In genomic region chr16:11407047-11407982, GRCh38 we compare ENCODE assay signal across 9 cellular contexts.
DNase-seq lines count a peak whose midpoint lies in the region; ATAC-seq and TF ChIP-seq lines count a peak whose summit lies in the region.
"Had no signal": no experiment of that assay in that cellular context is flagged by ENCODE, and none has a peak within 500 bp of the region (broad histone marks: within the 10 kb centered on the region; RNA-seq: fewer than 3 reads in every experiment).

No MANE protein-coding gene starts in this region.

- intact Hi-C loops in activated CD8-positive, alpha-beta T cell treated with anti-CD3 and anti-CD28 coated beads for 36 hours (cut with micrococcal nuclease), result loop anchor here (5.0 to 10.0 kb wide), 3 partner anchors 117 to 410 kb away; a partner anchor contains a TSS

- no peaks in the 10 kb centered on the region for H3K27me3 Mint-ChIP-seq in activated CD8-positive, alpha-beta T cell treated with anti-CD3 and anti-CD28 coated beads for 36 hours
- no peaks in the 10 kb centered on the region for H3K27me3 Mint-ChIP-seq in endodermal cell (ENCODE audit: insufficient read depth)
- H3K27me3 Mint-ChIP-seq: stimulated activated naive CD8-positive, alpha-beta T cell treated with anti-CD3 and anti-CD28 coated beads, Interleukin-15, Interleukin-2, amounts not matched to agents 100 ng/mL and 50 ng/mL, for 24 hours had no signal

- H3K9me2 ChIP-seq in GM23248 (ENCODE audit: insufficient read depth), result no peaks in the 10 kb centered on the region

- H3K27me3 ChIP-seq in GM23248 (replicated peaks; ENCODE audit: insufficient read depth) (no peaks in the 10 kb centered on the region), endodermal cell (ENCODE audit: control insufficient read depth, insufficient read depth, low read length, poor library complexity, severe bottlenecking) (no peaks in the 10 kb centered on the region)

- TF ChIP-seq CTCF in AG09319 (IDR thresholded peaks at IDR 0.05; ENCODE audit: low read depth, low read length) (peak; percentile 55), endodermal cell (conservative IDR thresholded peaks at IDR 0.05) (peak; percentile 88)
- TF ChIP-seq CTCF in activated CD8-positive, alpha-beta T cell treated with anti-CD3 and anti-CD28 coated beads for 36 hours (IDR thresholded peaks at IDR 0.05), result peak; percentile 85

- H3K36me3 ChIP-seq in GM23248 (ENCODE audit: low read depth), result no peaks in the 10 kb centered on the region
- no peaks in the 10 kb centered on the region for H3K36me3 ChIP-seq in endodermal cell (ENCODE audit: control insufficient read depth, insufficient read depth, low read length)

- no peaks in the 10 kb centered on the region for H3K4me1 Mint-ChIP-seq in activated CD8-positive, alpha-beta T cell treated with anti-CD3 and anti-CD28 coated beads for 36 hours (ENCODE audit: low read depth)
- peaks cover 2% of the 10 kb centered on the region for H3K4me1 Mint-ChIP-seq in endodermal cell
- peaks cover 5% of the 10 kb centered on the region for H3K4me1 Mint-ChIP-seq in stimulated activated effector memory CD8-positive, alpha-beta T cell treated with anti-CD3 and anti-CD28 coated beads, Interleukin-12 subunit alpha, Interleukin-12 subunit beta, amount 100 ng/mL, for 72 hours

- in situ Hi-C loops in GM23248 (cut with MboI), result loop anchor here (10.0 to 25.0 kb wide), 2 partner anchors 247 to 405 kb away; no protein-coding TSS in a partner anchor

- H3K79me2 ChIP-seq in GM23248 (ENCODE audit: insufficient read depth), result no peaks in the 10 kb centered on the region

- no peak overlapping the region for H2AFZ ChIP-seq in GM23248

- no peak overlapping the region for H3K27ac ChIP-seq in GM23248
- H3K27ac ChIP-seq in endodermal cell (ENCODE audit: low read depth, low read length), result no peak overlapping the region

- no peaks in the 10 kb centered on the region for H3K9me3 Mint-ChIP-seq in activated CD8-positive, alpha-beta T cell treated with anti-CD3 and anti-CD28 coated beads for 36 hours
- no peaks in the 10 kb centered on the region for H3K9me3 Mint-ChIP-seq in endodermal cell
- H3K9me3 Mint-ChIP-seq in stimulated activated effector memory CD8-positive, alpha-beta T cell treated with anti-CD3 and anti-CD28 coated beads, Interleukin-12 subunit alpha, Interleukin-12 subunit beta, amount 100 ng/mL, for 72 hours, result no peaks in the 10 kb centered on the region
- H3K9me3 Mint-ChIP-seq: stimulated activated naive CD8-positive, alpha-beta T cell treated with anti-CD3 and anti-CD28 coated beads, Interleukin-15, Interleukin-2, amounts not matched to agents 100 ng/mL and 50 ng/mL, for 24 hours had no signal

- POLR2A ChIA-PET in activated CD8-positive, alpha-beta T cell treated with anti-CD3 and anti-CD28 coated beads for 36 hours (lab: Charles Lee), result no interaction called here

- no peak overlapping the region for H3K9ac ChIP-seq in GM23248
- no peak overlapping the region for H3K9ac ChIP-seq in endodermal cell (ENCODE audit: extremely low read depth, low read length, poor library complexity, severe bottlenecking)

- H3K4me2 ChIP-seq in GM23248 (ENCODE audit: unreplicated experiment), result no peak overlapping the region

- H3K4me3 ChIP-seq in GM23248 (no peak overlapping the region), endodermal cell (ENCODE audit: low read length) (no peak overlapping the region)

- no peaks in the 10 kb centered on the region for H3K36me3 Mint-ChIP-seq in activated CD8-positive, alpha-beta T cell treated with anti-CD3 and anti-CD28 coated beads for 36 hours (ENCODE audit: low read depth)
- no peaks in the 10 kb centered on the region for H3K36me3 Mint-ChIP-seq in endodermal cell (ENCODE audit: low read depth)
- no peaks in the 10 kb centered on the region for H3K36me3 Mint-ChIP-seq in stimulated activated effector memory CD8-positive, alpha-beta T cell treated with anti-CD3 and anti-CD28 coated beads, Interleukin-12 subunit alpha, Interleukin-12 subunit beta, amount 100 ng/mL, for 72 hours

- H3K4me1 ChIP-seq in GM23248 (ENCODE audit: insufficient read depth) (peaks cover 16% of the 10 kb centered on the region), endodermal cell (ENCODE audit: control insufficient read depth, insufficient read depth, low read length) (no peaks in the 10 kb centered on the region)

- no peak overlapping the region for H3K27ac Mint-ChIP-seq in activated CD8-positive, alpha-beta T cell treated with anti-CD3 and anti-CD28 coated beads for 36 hours
- no peak overlapping the region for H3K27ac Mint-ChIP-seq in endodermal cell
- peak overlapping the region; percentile 67 for H3K27ac Mint-ChIP-seq in stimulated activated effector memory CD8-positive, alpha-beta T cell treated with anti-CD3 and anti-CD28 coated beads, Interleukin-12 subunit alpha, Interleukin-12 subunit beta, amount 100 ng/mL, for 72 hours
- H3K27ac Mint-ChIP-seq: stimulated activated naive CD8-positive, alpha-beta T cell treated with anti-CD3 and anti-CD28 coated beads, Interleukin-15, Interleukin-2, amounts not matched to agents 100 ng/mL and 50 ng/mL, for 24 hours had no signal

- 71 to 77% methylated on average over 17 of the region's 17 CpGs for WGBS in GM23248 (ENCODE audit: low coverage in 1 of 2, low lambda C conversion rate in 2 of 2, missing lambda C conversion rate in 2 of 2), 2 experiments
- WGBS in endodermal cell (ENCODE audit: insufficient coverage in 1 of 2, insufficient read length in 1 of 2), 2 experiments, result 78 to 88% methylated on average over 4 to 17 of the region's 17 CpGs

- DNase-seq in AG09319 (ENCODE audit: extremely low read depth, low read depth) (peak; percentile 29), GM23248 (peak; percentile 85), NCI-H774 (lab: John Stamatoyannopoulos, UW) (peak; percentile 48), endodermal cell (peak; percentile 93), mucosa of gallbladder (ENCODE audit: low spot score) (peak; percentile 78)
- DNase-seq in activated CD8-positive, alpha-beta T cell treated with anti-CD3 and anti-CD28 coated beads for 36 hours, result peak; percentile 80
- peak; percentile 53 to 85 for DNase-seq in stimulated activated effector memory CD8-positive, alpha-beta T cell treated with anti-CD3 and anti-CD28 coated beads, Interleukin-12 subunit alpha, Interleukin-12 subunit beta, amount 100 ng/mL, for 72 hours (ENCODE audit: low spot score in 2 of 2)

- H3F3A ChIP-seq in GM23248 (ENCODE audit: insufficient read depth), result peaks cover 7% of the 10 kb centered on the region

- ATAC-seq in activated CD8-positive, alpha-beta T cell treated with anti-CD3 and anti-CD28 coated beads for 36 hours, result peak; percentile 59
- peak; percentile 60 for ATAC-seq in stimulated activated effector memory CD8-positive, alpha-beta T cell treated with anti-CD3 and anti-CD28 coated beads, Interleukin-12 subunit alpha, Interleukin-12 subunit beta, amount 100 ng/mL, for 72 hours
- ATAC-seq in GM21528 (IDR thresholded peaks at IDR 0.05; ENCODE audit: low FRiP score, unreplicated experiment), result no peak

- H4K20me1 ChIP-seq in GM23248 (ENCODE audit: insufficient read depth), result no peaks in the 10 kb centered on the region

- no peak overlapping the region for H3K4me3 Mint-ChIP-seq in activated CD8-positive, alpha-beta T cell treated with anti-CD3 and anti-CD28 coated beads for 36 hours
- no peak overlapping the region for H3K4me3 Mint-ChIP-seq in endodermal cell
- no peak overlapping the region for H3K4me3 Mint-ChIP-seq in stimulated activated effector memory CD8-positive, alpha-beta T cell treated with anti-CD3 and anti-CD28 coated beads, Interleukin-12 subunit alpha, Interleukin-12 subunit beta, amount 100 ng/mL, for 72 hours
- H3K4me3 Mint-ChIP-seq: stimulated activated naive CD8-positive, alpha-beta T cell treated with anti-CD3 and anti-CD28 coated beads, Interleukin-15, Interleukin-2, amounts not matched to agents 100 ng/mL and 50 ng/mL, for 24 hours had no signal

- no peaks in the 10 kb centered on the region for H3K9me3 ChIP-seq in GM23248 (ENCODE audit: low read depth)
- H3K9me3 ChIP-seq in endodermal cell (ENCODE audit: control insufficient read depth, low read length), result no peaks in the 10 kb centered on the region

- CTCF ChIA-PET in activated CD8-positive, alpha-beta T cell treated with anti-CD3 and anti-CD28 coated beads for 36 hours (lab: Charles Lee), result interaction anchor here (0.6 to 9.6 kb wide), 59 partner anchors 7 to 661 kb away, joined by 3 to 89 read pairs (median 4); partner anchors contain the start of gene SNN

Comparison
In these comparisons a context has a peak if more than half of its experiments do, and no peak if none do; other contexts are left out.
1. DNase-seq: peak in every context shown above with its lines; median percentile 93 in endodermal cell; 85 in GM23248; 80 in activated CD8-positive, alpha-beta T cell treated with anti-CD3 and anti-CD28 coated beads for 36 hours; 78 in mucosa of gallbladder; 69 in stimulated activated effector memory CD8-positive, alpha-beta T cell treated with anti-CD3 and anti-CD28 coated beads, Interleukin-12 subunit alpha, Interleukin-12 subunit beta, amount 100 ng/mL, for 72 hours; 48 in NCI-H774; 29 in AG09319.